Comparison of ENCODE assay signal across 18 cellular contexts in genomic region chr2:72794572-72794971, GRCh38. TPM values are rescaled to one million over a fixed set of nuclear protein-coding genes. Genes with fewer than 3 reads are reported as not detected.
A peak's percentile ranks its signal among the peaks of the same experiment; 100 is the strongest.
DNase-seq lines count a peak whose midpoint lies in the region; ATAC-seq and TF ChIP-seq lines count a peak whose summit lies in the region.
"Had no signal": no experiment of that assay in that cellular context is flagged by ENCODE, and none has a peak within 500 bp of the region (broad histone marks: within the 10 kb centered on the region; RNA-seq: fewer than 3 reads in every experiment).

No MANE protein-coding gene starts in this region.

- DNase-seq in right atrium auricular region (ENCODE audit: low spot score) (no peak), left cardiac atrium (no peak), RKO (ENCODE audit: low spot score) (peak; percentile 43), fibroblast of mammary gland (ENCODE audit: low read depth) (peak; percentile 19), substantia nigra (lab: John Stamatoyannopoulos, UW) (no peak), amygdala (lab: John Stamatoyannopoulos, UW) (no peak)
- DNase-seq in stimulated activated CD4-positive, alpha-beta T cell treated with anti-CD3 and anti-CD28 coated beads, Interleukin-4, amount 100 ng/mL, for 4 hours: no peak
- DNase-seq: activated CD4-positive, alpha-beta T cell treated with anti-CD3 and anti-CD28 coated beads for 4 hours; activated T-cell treated with anti-CD3 and anti-CD28 coated beads, Interleukin-2, amount 50 U/mL, for 24 hours; aorta; DMS153; NCI-H1694; NCI-H526 treated with DMSO at 0.1 percent for 48 hours; nucleus accumbens; Peyer's patch; small intestine; stimulated activated naive CD8-positive, alpha-beta T cell treated with anti-CD3 and anti-CD28 coated beads, Interleukin-15, Interleukin-2, amounts not matched to agents 100 U/mL and 50 U/mL, for 24 hours had no signal

- no peak overlapping the region for H3K4me3 ChIP-seq in right atrium auricular region
- no peak overlapping the region for H3K4me3 ChIP-seq in fibroblast of mammary gland (ENCODE audit: control insufficient read depth, low read depth, low read length)
- H3K4me3 ChIP-seq: Peyer's patch had no signal

- no peaks in the 10 kb centered on the region for H3K9me3 ChIP-seq in right atrium auricular region
- H3K9me3 ChIP-seq: Peyer's patch had no signal

- no peaks in the 10 kb centered on the region for H3K27me3 ChIP-seq in right atrium auricular region
- H3K27me3 ChIP-seq: Peyer's patch had no signal

- intact Hi-C loops in left cardiac atrium (cut with DNase I): no loop called here

- peak overlapping the region; percentile 75 to 77 for H3K27ac ChIP-seq in right atrium auricular region
- peak overlapping the region; percentile 14 for H3K27ac ChIP-seq in temporal lobe (ENCODE audit: low read depth, low read length)
- H3K27ac ChIP-seq in substantia nigra (ENCODE audit: low read depth, low read length, poor library complexity, severe bottlenecking): no peak overlapping the region
- H3K27ac ChIP-seq: Peyer's patch had no signal

- no peak for ATAC-seq in left cardiac atrium
- ATAC-seq: stimulated activated naive CD8-positive, alpha-beta T cell treated with anti-CD3 and anti-CD28 coated beads, Interleukin-15, Interleukin-2, amounts not matched to agents 100 U/mL and 50 U/mL, for 24 hours had no signal

- H3K36me3 ChIP-seq in right atrium auricular region: no peaks in the 10 kb centered on the region
- H3K36me3 ChIP-seq: Peyer's patch had no signal

- TF ChIP-seq CTCF in right atrium auricular region (IDR thresholded peaks at IDR 0.05) (no peak), fibroblast of mammary gland (conservative IDR thresholded peaks at IDR 0.05; ENCODE audit: control insufficient read depth, insufficient read depth, low read depth, low read length) (no peak)

- H3K4me1 ChIP-seq in right atrium auricular region: peaks cover 0 to 37% of the 10 kb centered on the region in 2 donors

RNA-seq across cellular contexts. Expression of gene EXOC6B, which starts 31.3 kb away (rescaled TPM):
- total RNA-seq in right atrium auricular region (100 to 1,000 TPM in 1 of 2 donors, 10 to 100 TPM in 1; 80.5 to 111 TPM), left cardiac atrium (100 to 1,000 TPM in 1 of 2 donors, 10 to 100 TPM in 1; 93.7 to 113 TPM), temporal lobe (105 TPM)

Comparison
In these comparisons a context has a peak if more than half of its experiments do, and no peak if none do; other contexts are left out.
1. DNase-seq: peak in RKO (single experiment) and fibroblast of mammary gland (single experiment); none in right atrium auricular region (single experiment), left cardiac atrium (single experiment), stimulated activated CD4-positive, alpha-beta T cell treated with anti-CD3 and anti-CD28 coated beads, Interleukin-4, amount 100 ng/mL, for 4 hours (0 of 2), substantia nigra (0 of 49) and amygdala (0 of 56).